9 cellular contexts compared by ENCODE assay signal in genomic region chr6:150813319-150813992, GRCh38. TPM values are rescaled to one million over a fixed set of nuclear protein-coding genes. Genes with fewer than 3 reads are reported as not detected.
A peak's percentile ranks its signal among the peaks of the same experiment; 100 is the strongest.
DNase-seq lines count a peak whose midpoint lies in the region; ATAC-seq lines count a peak whose summit lies in the region.
"Had no signal": no experiment of that assay in that cellular context is flagged by ENCODE, and none has a peak within 500 bp of the region (broad histone marks: within the 10 kb centered on the region; RNA-seq: fewer than 3 reads in every experiment).

No MANE protein-coding gene starts in this region.

- H3K27ac ChIP-seq in urinary bladder (ENCODE audit: low read depth), result peak overlapping the region; percentile 27
- H3K27ac ChIP-seq: cardiac muscle cell had no signal

- peak; percentile 43 for ATAC-seq in GM19043 (IDR thresholded peaks at IDR 0.05; ENCODE audit: low read depth, unreplicated experiment)
- peak; percentile 51 for ATAC-seq in HG03378 (IDR thresholded peaks at IDR 0.05; ENCODE audit: unreplicated experiment)
- peak; percentile 85 for ATAC-seq in activated T-helper 17 cell treated with anti-CD3 and anti-CD28 coated beads, Interleukin-2, amount 50 U/mL, for 72 hours (replicated peaks)

- no peaks in the 10 kb centered on the region for H3K9me3 Mint-ChIP-seq in activated T-helper 17 cell treated with anti-CD3 and anti-CD28 coated beads, Interleukin-2, amount 50 U/mL, for 72 hours

- WGBS in urinary bladder, result 45% methylated on average over 9 of the region's 9 CpGs

- H3K4me3 ChIP-seq in urinary bladder (ENCODE audit: low read depth, low read length) (no peak overlapping the region), H7 (ENCODE audit: insufficient read depth, low read depth, low read length) (no peak overlapping the region)
- H3K4me3 ChIP-seq: cardiac muscle cell had no signal

- H3K36me3 Mint-ChIP-seq in activated T-helper 17 cell treated with anti-CD3 and anti-CD28 coated beads, Interleukin-2, amount 50 U/mL, for 72 hours (ENCODE audit: low read depth), result peaks cover 5% of the 10 kb centered on the region

- no peaks in the 10 kb centered on the region for H3K36me3 ChIP-seq in urinary bladder (ENCODE audit: insufficient read depth)
- no peaks in the 10 kb centered on the region for H3K36me3 ChIP-seq in H7 (replicated peaks; ENCODE audit: control insufficient read depth, insufficient read depth, low read length)
- H3K36me3 ChIP-seq: cardiac muscle cell had no signal

- peak overlapping the region; percentile 96 for H3K27ac Mint-ChIP-seq in activated T-helper 17 cell treated with anti-CD3 and anti-CD28 coated beads, Interleukin-2, amount 50 U/mL, for 72 hours

- H3K4me3 Mint-ChIP-seq in activated T-helper 17 cell treated with anti-CD3 and anti-CD28 coated beads, Interleukin-2, amount 50 U/mL, for 72 hours, result peak overlapping the region; percentile 59

- no peaks in the 10 kb centered on the region for H3K27me3 ChIP-seq in H7 (ENCODE audit: control insufficient read depth, insufficient read depth, low read length)
- H3K27me3 ChIP-seq: cardiac muscle cell had no signal

- no peaks in the 10 kb centered on the region for H3K4me1 ChIP-seq in urinary bladder (ENCODE audit: insufficient read depth)

- DNase-seq in AG20443 (ENCODE audit: low spot score) (peak; percentile 59), lung microvascular endothelial cell (ENCODE audit: low read depth in 2 of 2) (peak; percentile 12 to 56), HuH-7.5 (ENCODE audit: low spot score) (no peak), H7 (no peak)

- peaks cover 29% of the 10 kb centered on the region for H3K4me1 Mint-ChIP-seq in activated T-helper 17 cell treated with anti-CD3 and anti-CD28 coated beads, Interleukin-2, amount 50 U/mL, for 72 hours

- peaks cover 13% of the 10 kb centered on the region for H3K27me3 Mint-ChIP-seq in activated T-helper 17 cell treated with anti-CD3 and anti-CD28 coated beads, Interleukin-2, amount 50 U/mL, for 72 hours

RNA-seq across cellular contexts. Expression of gene MTHFD1L, which starts 52.0 kb away (rescaled TPM):
- total RNA-seq in activated T-helper 17 cell treated with anti-CD3 and anti-CD28 coated beads, Interleukin-2, amount 50 U/mL, for 72 hours, result 100 to 1,000 TPM in 1 of 2 donors, 10 to 100 TPM in 1; 58.0 to 107 TPM
- 30.3 and 45.6 TPM in 2 replicates for total RNA-seq in lung microvascular endothelial cell
- total RNA-seq in urinary bladder, result 13.7 TPM
- 4.6 TPM for polyA plus RNA-seq in urinary bladder
- total RNA-seq in H7 (2014; rRNA removed; shearing (Covaris generic)), result 42.9 and 46.0 TPM in 2 replicates

Comparison
In these comparisons a context has a peak if more than half of its experiments do, and no peak if none do; other contexts are left out.
1. DNase-seq: peak in AG20443 (single experiment) and lung microvascular endothelial cell (2 of 2); none in HuH-7.5 (single experiment) and H7 (single experiment).
2. Peak in every context shown above with its lines, with median percentiles within 50 percentile points of each other: ATAC-seq.